Comparison of ENCODE assay signal across 8 cellular contexts in genomic region chr10:3902809-3903410, GRCh38.
DNase-seq lines count a peak whose midpoint lies in the region; ATAC-seq lines count a peak whose summit lies in the region.

No MANE protein-coding gene starts in this region.

- DNase-seq in activated naive CD8-positive, alpha-beta T cell treated with anti-CD3 and anti-CD28 coated beads for 36 hours = no peak
- DNase-seq in naive thymus-derived CD4-positive, alpha-beta T cell = no peak
- DNase-seq in H7 (no peak), Ammon's horn (ENCODE audit: low spot score) (no peak), NCI-H1694 (lab: John Stamatoyannopoulos, UW) (no peak), GM19238 (ENCODE audit: insufficient read length, low spot score) (no peak)

- H3K4me1 Mint-ChIP-seq in activated naive CD8-positive, alpha-beta T cell treated with anti-CD3 and anti-CD28 coated beads for 36 hours = peaks cover 19% of the 10 kb centered on the region
- H3K4me1 Mint-ChIP-seq in naive thymus-derived CD4-positive, alpha-beta T cell = peaks cover 0 to 35% (median 4%) of the 10 kb centered on the region in 7 donors

- peaks cover 0 to 16% of the 10 kb centered on the region in 2 donors for H3K4me1 ChIP-seq in naive thymus-derived CD4-positive, alpha-beta T cell (ENCODE audit: control insufficient read depth in 2 of 2, insufficient read depth in 2 of 2, low read length in 2 of 2)

- ATAC-seq in GM18870 (IDR thresholded peaks at IDR 0.05; ENCODE audit: unreplicated experiment) (peak; percentile 37), HG02763 (IDR thresholded peaks at IDR 0.05; ENCODE audit: unreplicated experiment) (peak; percentile 12)
- peak; percentile 24 for ATAC-seq in naive thymus-derived CD4-positive, alpha-beta T cell

- H3K4me3 ChIP-seq in naive thymus-derived CD4-positive, alpha-beta T cell (ENCODE audit: low read length) = no peak overlapping the region
- no peak overlapping the region for H3K4me3 ChIP-seq in H7 (ENCODE audit: insufficient read depth, low read depth, low read length)

- peaks cover 1% of the 10 kb centered on the region for H3K36me3 Mint-ChIP-seq in activated naive CD8-positive, alpha-beta T cell treated with anti-CD3 and anti-CD28 coated beads for 36 hours
- H3K36me3 Mint-ChIP-seq in naive thymus-derived CD4-positive, alpha-beta T cell = peaks cover 0 to 13% (median 0%) of the 10 kb centered on the region in 5 donors

- peak overlapping the region; percentile 34 for H3K27ac Mint-ChIP-seq in activated naive CD8-positive, alpha-beta T cell treated with anti-CD3 and anti-CD28 coated beads for 36 hours
- H3K27ac Mint-ChIP-seq in naive thymus-derived CD4-positive, alpha-beta T cell = peak overlapping the region in 2 of 9 donors; percentile 2 to 61

- no peaks in the 10 kb centered on the region for H3K27me3 ChIP-seq in naive thymus-derived CD4-positive, alpha-beta T cell (ENCODE audit: control insufficient read depth in 2 of 2, insufficient read depth in 2 of 2, low read length in 2 of 2)
- no peaks in the 10 kb centered on the region for H3K27me3 ChIP-seq in H7 (ENCODE audit: control insufficient read depth, insufficient read depth, low read length)

- intact Hi-C loops in naive thymus-derived CD4-positive, alpha-beta T cell (cut with micrococcal nuclease) = loop anchor here (2.0 kb wide), 2 partner anchors 32 to 46 kb away; no protein-coding TSS in a partner anchor

- no peaks in the 10 kb centered on the region for H3K9me3 Mint-ChIP-seq in activated naive CD8-positive, alpha-beta T cell treated with anti-CD3 and anti-CD28 coated beads for 36 hours
- H3K9me3 Mint-ChIP-seq in naive thymus-derived CD4-positive, alpha-beta T cell = peaks cover 0 to 13% (median 0%) of the 10 kb centered on the region in 11 donors

- no peak overlapping the region for H3K4me3 Mint-ChIP-seq in activated naive CD8-positive, alpha-beta T cell treated with anti-CD3 and anti-CD28 coated beads for 36 hours
- no peak overlapping the region for H3K4me3 Mint-ChIP-seq in naive thymus-derived CD4-positive, alpha-beta T cell

- CTCF ChIA-PET in naive thymus-derived CD4-positive, alpha-beta T cell (lab: Charles Lee) = interaction anchor here (0.6 kb wide), 1 partner anchor 78 kb away, joined by 5 read pairs; no protein-coding TSS in a partner anchor

- H3K27me3 Mint-ChIP-seq in activated naive CD8-positive, alpha-beta T cell treated with anti-CD3 and anti-CD28 coated beads for 36 hours = no peaks in the 10 kb centered on the region
- no peaks in the 10 kb centered on the region for H3K27me3 Mint-ChIP-seq in naive thymus-derived CD4-positive, alpha-beta T cell

- H3K36me3 ChIP-seq in naive thymus-derived CD4-positive, alpha-beta T cell (ENCODE audit: control insufficient read depth in 2 of 3, insufficient read depth in 3 of 3, low read length in 3 of 3) = no peaks in the 10 kb centered on the region
- no peaks in the 10 kb centered on the region for H3K36me3 ChIP-seq in H7 (replicated peaks; ENCODE audit: control insufficient read depth, insufficient read depth, low read length)

- H3K9me3 ChIP-seq in naive thymus-derived CD4-positive, alpha-beta T cell (ENCODE audit: control insufficient read depth in 2 of 3, low read length in 3 of 3) = no peaks in the 10 kb centered on the region

- no peak overlapping the region for H3K27ac ChIP-seq in naive thymus-derived CD4-positive, alpha-beta T cell (ENCODE audit: low read depth, low read length)

- POLR2A ChIA-PET in naive thymus-derived CD4-positive, alpha-beta T cell (lab: Charles Lee) = interaction anchor here (2.1 kb wide), 1 partner anchor 117 kb away, joined by 4 read pairs; the partner anchor contains the start of gene KLF6
